Comparison of ENCODE assay signal across 22 cellular contexts in the genomic region with DNA sequence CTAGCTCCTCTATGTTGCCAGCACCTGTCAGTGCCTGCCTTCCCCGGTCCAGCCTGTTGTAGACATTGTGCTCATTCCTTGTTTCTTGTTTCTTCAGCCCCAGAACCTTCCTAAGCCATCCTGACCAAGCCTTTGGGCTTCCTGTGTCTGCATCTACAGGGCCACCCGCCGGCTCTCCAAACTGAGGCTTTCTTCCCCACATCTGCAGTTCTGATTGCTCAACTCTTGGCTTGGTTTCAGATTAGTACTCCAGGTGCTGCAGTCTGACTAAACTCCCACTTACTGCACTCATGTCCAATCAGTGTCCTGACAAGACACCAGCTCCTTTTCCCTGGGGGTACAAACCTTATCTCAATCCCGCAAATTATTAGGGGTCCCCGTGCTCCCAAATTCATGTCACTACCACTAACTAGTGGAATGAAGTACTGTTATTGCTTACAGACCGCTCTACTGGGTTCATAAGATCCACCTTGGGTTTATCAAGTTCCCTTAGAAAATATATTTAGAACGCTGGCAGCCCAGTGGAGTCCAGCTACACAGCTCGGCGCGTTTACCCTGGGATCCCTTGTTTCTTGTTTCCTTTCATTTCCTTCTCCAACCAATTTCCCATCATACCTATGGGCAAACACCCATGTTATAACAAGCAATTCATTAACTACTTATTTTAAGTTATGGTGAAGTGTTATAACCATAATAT.
DNase-seq lines count a peak whose midpoint lies in the region; ATAC-seq and TF ChIP-seq lines count a peak whose summit lies in the region.
"Had no signal": no experiment of that assay in that cellular context is flagged by ENCODE, and none has a peak within 500 bp of the region (broad histone marks: within the 10 kb centered on the region; RNA-seq: fewer than 3 reads in every experiment).

No MANE protein-coding gene starts in this region.

- POLR2A ChIA-PET in MCF 10A (lab: Yijun Ruan, JAX), result interaction anchor here (0.6 to 5.9 kb wide), 7 partner anchors 9 to 244 kb away, joined by 3 to 76 read pairs (median 14); partner anchors contain the start of gene TJP1

- peak overlapping the region; percentile 20 for H3K4me3 Mint-ChIP-seq in MCF 10A (ENCODE audit: unreplicated experiment)
- no peak overlapping the region for H3K4me3 Mint-ChIP-seq in osteocyte (ENCODE audit: unreplicated experiment)
- H3K4me3 Mint-ChIP-seq: mesothelial cell of epicardium, nephron had no signal

- DNase-seq in MCF 10A (ENCODE audit: unreplicated experiment) (peak; percentile 92), breast epithelium (ENCODE audit: low spot score in 2 of 2) (no peak), body of pancreas (peak; percentile 39 to 60 (median 48)), glomerular visceral epithelial cell (ENCODE audit: extremely low spot score) (peak; percentile 44), substantia nigra (lab: John Stamatoyannopoulos, UW) (no peak), osteocyte (ENCODE audit: extremely low spot score, unreplicated experiment) (no peak)
- DNase-seq: activated CD4-positive, alpha-beta T cell treated with anti-CD3 and anti-CD28 coated beads for 4 hours; COR-L47; cortex of kidney; GOT3; NCI-H1417 treated with DMSO at 0.1 percent for 48 hours; SJCRH30; stimulated activated CD4-positive, alpha-beta T cell treated with anti-CD3 and anti-CD28 coated beads, Interleukin-4, amount 100 ng/mL, for 24 hours; upper lobe of right lung had no signal

- 25 to 47% methylated on average over 10 of the region's 10 CpGs for WGBS in body of pancreas, 2 donors

- TF ChIP-seq POLR2A in breast epithelium (IDR thresholded peaks at IDR 0.05) (no peak), body of pancreas (IDR thresholded peaks at IDR 0.05) (no peak)

- H3K27ac Mint-ChIP-seq in MCF 10A (ENCODE audit: low read depth, unreplicated experiment) (peak overlapping the region; percentile 68), osteocyte (ENCODE audit: unreplicated experiment) (no peak overlapping the region)
- H3K27ac Mint-ChIP-seq: mesothelial cell of epicardium, nephron had no signal

- H3K9me3 Mint-ChIP-seq in MCF 10A (ENCODE audit: unreplicated experiment) (no peaks in the 10 kb centered on the region), osteocyte (ENCODE audit: unreplicated experiment) (no peaks in the 10 kb centered on the region)
- H3K9me3 Mint-ChIP-seq: activated naive CD4-positive, alpha-beta T cell treated with anti-CD3 and anti-CD28 coated beads, Interleukin-2, amount 50 U/mL, for 72 hours; mesothelial cell of epicardium; nephron had no signal

- intact Hi-C loops in MCF 10A (cut with micrococcal nuclease) (loop anchor here (5.0 kb wide), 1 partner anchor 169 kb away; no protein-coding TSS in a partner anchor), breast epithelium (cut with DNase I; ENCODE audit: low total_unique reads) (no loop called here), body of pancreas (cut with DNase I) (no loop called here)

- no TSS peak for BruUV-seq in MCF 10A (replicated peaks; lab: Mats Ljungman, UMichigan)

- H3K9me3 ChIP-seq in breast epithelium (no peaks in the 10 kb centered on the region), body of pancreas (no peaks in the 10 kb centered on the region)
- H3K9me3 ChIP-seq: SJCRH30, stomach, upper lobe of right lung had no signal

- ATAC-seq in body of pancreas (peak; percentile 74), GM18867 (IDR thresholded peaks at IDR 0.05; ENCODE audit: unreplicated experiment) (no peak), GM18511 (IDR thresholded peaks at IDR 0.05; ENCODE audit: unreplicated experiment) (no peak)
- ATAC-seq: activated naive CD4-positive, alpha-beta T cell treated with anti-CD3 and anti-CD28 coated beads, Interleukin-2, amount 50 U/mL, for 72 hours had no signal

- H3K36me3 ChIP-seq in breast epithelium (no peaks in the 10 kb centered on the region), body of pancreas (replicated peaks in 1 of 2; ENCODE audit: insufficient read depth in 1 of 2, low read depth in 2 of 2) (no peaks in the 10 kb centered on the region)
- H3K36me3 ChIP-seq: SJCRH30, stomach, upper lobe of right lung had no signal

- H3K27me3 Mint-ChIP-seq in MCF 10A (ENCODE audit: insufficient read depth, unreplicated experiment), result no peaks in the 10 kb centered on the region
- H3K27me3 Mint-ChIP-seq in osteocyte (ENCODE audit: unreplicated experiment), result no peaks in the 10 kb centered on the region
- H3K27me3 Mint-ChIP-seq: progenitor cell of endocrine pancreas had no signal

- H3K4me3 ChIP-seq in breast epithelium, result no peak overlapping the region
- no peak overlapping the region for H3K4me3 ChIP-seq in body of pancreas
- H3K4me3 ChIP-seq: SJCRH30, smooth muscle cell, stomach, upper lobe of right lung had no signal

- no peak for TF ChIP-seq CTCF in MCF 10A (IDR thresholded peaks at IDR 0.05; ENCODE audit: unreplicated experiment)
- TF ChIP-seq CTCF in breast epithelium (IDR thresholded peaks at IDR 0.05), result no peak
- no peak for TF ChIP-seq CTCF in body of pancreas (IDR thresholded peaks at IDR 0.05)
- TF ChIP-seq CTCF in osteocyte (IDR thresholded peaks at IDR 0.05), result no peak

- H3K27me3 ChIP-seq in breast epithelium (no peaks in the 10 kb centered on the region), body of pancreas (no peaks in the 10 kb centered on the region)
- H3K27me3 ChIP-seq: SJCRH30, stomach, upper lobe of right lung had no signal

- peaks cover 7% of the 10 kb centered on the region for H3K36me3 Mint-ChIP-seq in MCF 10A (ENCODE audit: insufficient read depth, unreplicated experiment)
- no peaks in the 10 kb centered on the region for H3K36me3 Mint-ChIP-seq in osteocyte (ENCODE audit: unreplicated experiment)
- H3K36me3 Mint-ChIP-seq: activated naive CD4-positive, alpha-beta T cell treated with anti-CD3 and anti-CD28 coated beads, Interleukin-2, amount 50 U/mL, for 72 hours; mesothelial cell of epicardium had no signal

- H3K4me1 ChIP-seq in breast epithelium (no peaks in the 10 kb centered on the region), body of pancreas (peaks cover 9% of the 10 kb centered on the region)
- H3K4me1 ChIP-seq: stomach, upper lobe of right lung had no signal

- H3K27ac ChIP-seq in breast epithelium (no peak overlapping the region), body of pancreas (peak overlapping the region in 3 of 4 donors; percentile 7 to 53 (median 43)), substantia nigra (ENCODE audit: low read depth, low read length, poor library complexity, severe bottlenecking) (peak overlapping the region; percentile 12)
- H3K27ac ChIP-seq: SJCRH30, stomach, upper lobe of right lung had no signal

- H3K4me1 Mint-ChIP-seq in MCF 10A (ENCODE audit: insufficient read depth, unreplicated experiment) (peaks cover 46% of the 10 kb centered on the region), osteocyte (ENCODE audit: unreplicated experiment) (peaks cover 49% of the 10 kb centered on the region)

- CTCF ChIA-PET in MCF 10A (lab: Yijun Ruan, JAX), result interaction anchor here (1.1 to 4.4 kb wide), 2 partner anchors 12 to 15 kb away, joined by 5 to 20 read pairs; no protein-coding TSS in a partner anchor

Comparison
In these comparisons a context has a peak if more than half of its experiments do, and no peak if none do; other contexts are left out.
1. DNase-seq: peak in MCF 10A (single experiment), body of pancreas (4 of 4) and glomerular visceral epithelial cell (single experiment); none in breast epithelium (0 of 2), substantia nigra (0 of 49) and osteocyte (single experiment).
2. H3K27ac ChIP-seq: peak in body of pancreas (3 of 4) and substantia nigra (single experiment); none in breast epithelium (0 of 2).